ENCODE assay signal across 29 cellular contexts in genomic region chr22:31263896-31264295, GRCh38.
"Had no signal": no experiment of that assay in that cellular context is flagged by ENCODE, and none has a peak within 500 bp of the region (broad histone marks: within the 10 kb centered on the region; RNA-seq: fewer than 3 reads in every experiment).

No MANE protein-coding gene starts in this region.

- H3K27ac ChIP-seq: ascending aorta, body of pancreas, SJCRH30 had no signal

- H3K9ac ChIP-seq: SK-N-SH had no signal

- H3K9me3 ChIP-seq: ascending aorta, body of pancreas, SJCRH30, SK-N-SH had no signal

- H3K9me3 Mint-ChIP-seq: activated B cell treated with CpG ODN at 0.5 μM for 24 hours; activated CD4-positive, alpha-beta T cell treated with anti-CD3 and anti-CD28 coated beads, Interleukin-2, amount 10 ng/mL, durations not matched to agents 7 days and 5 days; activated CD8-positive, alpha-beta T cell treated with anti-CD3 and anti-CD28 coated beads for 36 hours; activated naive CD4-positive, alpha-beta T cell treated with anti-CD3 and anti-CD28 coated beads, Interleukin-2, amount 50 U/mL, for 72 hours; activated naive CD8-positive, alpha-beta T cell treated with anti-CD3 and anti-CD28 coated beads, Interleukin-2, amount 50 U/mL, for 24 hours; activated T-helper 1 cell treated with anti-CD3 and anti-CD28 coated beads, Interleukin-12 subunit alpha, Interleukin-12 subunit beta, Interleukin-2, Interleukin-4 antibody, amounts not matched to agents 30 ng/mL and 10 ng/mL and 1 ng/mL, durations not matched to agents 14 hours and 24 hours and 36 hours; IgD-negative memory B cell had no signal

- H3K4me2 ChIP-seq: SK-N-SH had no signal

- ATAC-seq: activated CD8-positive, alpha-beta T cell treated with anti-CD3 and anti-CD28 coated beads for 36 hours; activated naive CD4-positive, alpha-beta T cell treated with anti-CD3 and anti-CD28 coated beads, Interleukin-2, amount 50 U/mL, for 72 hours; activated naive CD8-positive, alpha-beta T cell treated with anti-CD3 and anti-CD28 coated beads, Interleukin-2, amount 50 U/mL, for 24 hours; body of pancreas; Panc1 had no signal

- H3K4me1 Mint-ChIP-seq: activated B cell treated with CpG ODN at 0.5 μM for 24 hours; activated naive CD8-positive, alpha-beta T cell treated with anti-CD3 and anti-CD28 coated beads, Interleukin-2, amount 50 U/mL, for 24 hours; IgD-negative memory B cell had no signal

- H3K4me1 ChIP-seq: ascending aorta had no signal

- H3K27ac Mint-ChIP-seq: activated B cell treated with CpG ODN at 0.5 μM for 24 hours; activated CD8-positive, alpha-beta T cell treated with anti-CD3 and anti-CD28 coated beads for 36 hours; activated naive CD8-positive, alpha-beta T cell treated with anti-CD3 and anti-CD28 coated beads, Interleukin-2, amount 50 U/mL, for 24 hours; activated T-helper 1 cell treated with anti-CD3 and anti-CD28 coated beads, Interleukin-12 subunit alpha, Interleukin-12 subunit beta, Interleukin-2, Interleukin-4 antibody, amounts not matched to agents 30 ng/mL and 10 ng/mL and 1 ng/mL, durations not matched to agents 14 hours and 24 hours and 36 hours; IgD-negative memory B cell had no signal

- H3K27me3 ChIP-seq: ascending aorta, body of pancreas, SJCRH30 had no signal

- H3K4me3 Mint-ChIP-seq: activated B cell treated with CpG ODN at 0.5 μM for 24 hours; activated CD4-positive, alpha-beta T cell treated with anti-CD3 and anti-CD28 coated beads, Interleukin-2, amount 10 ng/mL, durations not matched to agents 7 days and 5 days; activated CD8-positive, alpha-beta T cell treated with anti-CD3 and anti-CD28 coated beads for 36 hours; activated naive CD8-positive, alpha-beta T cell treated with anti-CD3 and anti-CD28 coated beads, Interleukin-2, amount 50 U/mL, for 24 hours; activated T-helper 1 cell treated with anti-CD3 and anti-CD28 coated beads, Interleukin-12 subunit alpha, Interleukin-12 subunit beta, Interleukin-2, Interleukin-4 antibody, amounts not matched to agents 30 ng/mL and 10 ng/mL and 1 ng/mL, durations not matched to agents 14 hours and 24 hours and 36 hours; IgD-negative memory B cell had no signal

- DNase-seq: activated B cell treated with CpG ODN at 0.5 μM for 24 hours; activated CD4-positive, alpha-beta T cell treated with anti-CD3 and anti-CD28 coated beads, Interleukin-2, amount 10 ng/mL, durations not matched to agents 7 days and 5 days; activated CD8-positive, alpha-beta memory T cell treated with anti-CD3 and anti-CD28 coated beads, Interleukin-2, amount 50 U/mL, for 4 hours; activated CD8-positive, alpha-beta T cell treated with anti-CD3 and anti-CD28 coated beads for 36 hours; activated effector memory CD4-positive, alpha-beta T cell treated with anti-CD3 and anti-CD28 coated beads, Interleukin-2, amount 50 U/mL, for 16 hours; activated naive CD4-positive, alpha-beta T cell treated with Interleukin-2 at 50 U/mL for 16 hours; activated naive CD8-positive, alpha-beta T cell treated with anti-CD3 and anti-CD28 coated beads, Interleukin-2, amount 50 U/mL, for 24 hours; amniotic stem cell; body of pancreas; central memory CD4-positive, alpha-beta T cell; KG1; NCI-H1048; NCI-H146; NCI-H1930; NCI-H2171; NCI-H226; NCI-H526 treated with DMSO at 0.1 percent for 48 hours; NCI-H82; NK-92 treated with Interleukin-12 subunit alpha and Interleukin-12 subunit beta, amount 100 ng/mL, for 24 hours; OCI-M1; Right ventricle myocardium superior; RPMI8226; SJCRH30; SK-N-SH had no signal

- H3K27me3 Mint-ChIP-seq: activated B cell treated with CpG ODN at 0.5 μM for 24 hours; activated CD4-positive, alpha-beta T cell treated with anti-CD3 and anti-CD28 coated beads, Interleukin-2, amount 10 ng/mL, durations not matched to agents 7 days and 5 days; activated CD8-positive, alpha-beta T cell treated with anti-CD3 and anti-CD28 coated beads for 36 hours; activated naive CD8-positive, alpha-beta T cell treated with anti-CD3 and anti-CD28 coated beads, Interleukin-2, amount 50 U/mL, for 24 hours; IgD-negative memory B cell had no signal
